Comparison of ENCODE assay signal across 8 cellular contexts in the genomic region with DNA sequence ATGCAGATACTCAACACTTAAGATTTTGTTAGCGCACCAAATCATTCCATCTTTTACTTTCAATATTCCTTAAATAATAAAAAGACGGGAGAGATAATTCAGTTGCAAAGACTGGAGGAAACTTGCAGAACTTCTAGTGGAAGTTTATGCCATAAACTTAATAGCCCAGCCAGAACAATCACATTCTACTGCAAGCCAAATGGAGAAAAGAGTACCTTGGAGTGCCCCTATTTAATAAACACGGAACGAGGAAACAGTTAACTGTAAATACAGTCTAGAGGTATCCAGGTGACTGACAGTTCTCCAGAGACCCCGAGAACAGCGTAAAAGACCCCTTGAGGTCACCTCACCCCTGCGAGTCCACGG. TPM values are rescaled to one million over a fixed set of nuclear protein-coding genes. Genes with fewer than 3 reads are reported as not detected.
DNase-seq lines count a peak whose midpoint lies in the region; ATAC-seq and TF ChIP-seq lines count a peak whose summit lies in the region.

No MANE protein-coding gene starts in this region.

- peak overlapping the region; percentile 97 for H2AK5ac ChIP-seq in IMR-90 (ENCODE audit: low read depth, low read length)

- H3K56ac ChIP-seq in IMR-90 (ENCODE audit: extremely low read depth, insufficient read depth, low read length): peak overlapping the region; percentile 96

- peak overlapping the region; percentile 74 to 94 (median 82) for H3K4me3 ChIP-seq in BLaER1 treated with 17β-estradiol and CSF1 and Interleukin-3, amounts not matched to agents 10 nM and 100 nM
- peak overlapping the region; percentile 91 for H3K4me3 ChIP-seq in IMR-90 (ENCODE audit: insufficient read depth, low read depth, low read length)
- H3K4me3 ChIP-seq in muscle layer of duodenum (ENCODE audit: low read depth in 1 of 2, low read length in 2 of 2): peak overlapping the region; percentile 94 to 95

- H4K20me1 ChIP-seq in BLaER1 treated with 17β-estradiol and CSF1 and Interleukin-3, amounts not matched to agents 10 nM and 100 nM: peaks cover 0 to 15% (median 0%) of the 10 kb centered on the region in 11 experiments; a peak in 3 of 22 replicates
- peaks cover 5% of the 10 kb centered on the region; the same call in 1 of the 2 replicates for H4K20me1 ChIP-seq in IMR-90 (ENCODE audit: insufficient read depth, low read length)

- CTCF ChIA-PET in IMR-90 (lab: Yijun Ruan, JAX): no interaction called here

- H2BK5ac ChIP-seq in IMR-90 (ENCODE audit: low read depth, low read length, poor library complexity, severe bottlenecking): peak overlapping the region; percentile 87

- H3K9me3 ChIP-seq in BLaER1 treated with 17β-estradiol and CSF1 and Interleukin-3, amounts not matched to agents 10 nM and 100 nM (replicated peaks in 1 of 11): peaks cover 0 to 15% (median 8%) of the 10 kb centered on the region in 11 experiments; a peak in 12 of 22 replicates
- no peaks in the 10 kb centered on the region for H3K9me3 ChIP-seq in IMR-90 (ENCODE audit: control insufficient read depth, insufficient read depth, low read length)
- H3K9me3 ChIP-seq in muscle layer of duodenum (ENCODE audit: control insufficient read depth in 1 of 2, low read length in 2 of 2): no peaks in the 10 kb centered on the region

- dilution Hi-C loops in IMR-90 (cut with HindIII; ENCODE audit: low sequenced_read_pairs, unreplicated experiment): no loop called here

- peak overlapping the region; percentile 94 for H4K5ac ChIP-seq in IMR-90 (ENCODE audit: low read depth, low read length)

- BruUV-seq in IMR-90 (replicated peaks; lab: Mats Ljungman, UMichigan): no TSS peak

- in situ Hi-C loops in IMR-90 (cut with MboI; ENCODE audit: low sequenced_read_pairs): loop anchor here (25.0 kb wide), 1 partner anchor 1978 kb away; the partner anchor contains the start of gene TFAP2A

- peak overlapping the region; percentile 86 for H3K18ac ChIP-seq in IMR-90 (ENCODE audit: low read depth, low read length)

- 0% methylated on average over 3 of the region's 8 CpGs; no CpG with 5 or more reads in 1 of the 2 experiments for WGBS in IMR-90 (ENCODE audit: extremely low coverage in 2 of 2, insufficient read length in 1 of 2), 2 experiments

- TF ChIP-seq RAD21 in IMR-90 (IDR thresholded peaks at IDR 0.05; ENCODE audit: low read length): no peak

- H3K9ac ChIP-seq in BLaER1 treated with 17β-estradiol and CSF1 and Interleukin-3, amounts not matched to agents 10 nM and 100 nM: peak overlapping the region; percentile 86 to 97 (median 91)
- peak overlapping the region; percentile 94 for H3K9ac ChIP-seq in IMR-90 (ENCODE audit: low read depth, low read length)

- POLR2A ChIA-PET in IMR-90 (lab: Charles Lee; ENCODE audit: unreplicated experiment): no interaction called here

- no peak overlapping the region for H2BK15ac ChIP-seq in IMR-90 (ENCODE audit: low read depth, low read length)

- peak overlapping the region; percentile 100 for H3K23ac ChIP-seq in IMR-90 (ENCODE audit: low read depth, low read length)

- H3K4me2 ChIP-seq in BLaER1 treated with 17β-estradiol and CSF1 and Interleukin-3, amounts not matched to agents 10 nM and 100 nM: peak overlapping the region; percentile 71 to 87 (median 76)
- peak overlapping the region; percentile 96 for H3K4me2 ChIP-seq in IMR-90 (ENCODE audit: low read depth, low read length)

- peak overlapping the region; percentile 99 for H2AFZ ChIP-seq in IMR-90 (replicated peaks; ENCODE audit: low read length, poor library complexity)

- H3K14ac ChIP-seq in IMR-90 (replicated peaks; ENCODE audit: low read depth, low read length): peak overlapping the region; percentile 100

- peak overlapping the region; percentile 86 to 98 (median 93) for H3K27ac ChIP-seq in BLaER1 treated with 17β-estradiol and CSF1 and Interleukin-3, amounts not matched to agents 10 nM and 100 nM
- H3K27ac ChIP-seq in IMR-90 (ENCODE audit: insufficient read depth, low read length) (peak overlapping the region; percentile 94), cingulate gyrus (ENCODE audit: low read depth, low read length) (peak overlapping the region; percentile 21), muscle layer of duodenum (ENCODE audit: low read length) (peak overlapping the region; percentile 96)

- H4K91ac ChIP-seq in IMR-90 (ENCODE audit: insufficient read depth, low read depth, low read length): peak overlapping the region; percentile 96

- H4K8ac ChIP-seq in IMR-90 (ENCODE audit: low read depth in 2 of 2, low read length in 2 of 2): peak overlapping the region; percentile 99 to 100

- peaks cover 0 to 30% (median 9%) of the 10 kb centered on the region in 11 experiments; a peak in 17 of 22 replicates for H3K36me3 ChIP-seq in BLaER1 treated with 17β-estradiol and CSF1 and Interleukin-3, amounts not matched to agents 10 nM and 100 nM
- H3K36me3 ChIP-seq in IMR-90 (ENCODE audit: control insufficient read depth, insufficient read depth, low read length): peaks cover 3% of the 10 kb centered on the region; the same call in 1 of the 2 replicates
- H3K36me3 ChIP-seq in muscle layer of duodenum (ENCODE audit: control insufficient read depth in 1 of 2, insufficient read depth in 2 of 2, low read length in 2 of 2): peaks cover 0 to 6% of the 10 kb centered on the region in 2 donors

- no peaks in the 10 kb centered on the region for H3K27me3 ChIP-seq in BLaER1 treated with 17β-estradiol and CSF1 and Interleukin-3, amounts not matched to agents 10 nM and 100 nM
- H3K27me3 ChIP-seq in IMR-90 (ENCODE audit: control insufficient read depth, insufficient read depth, low read length) (no peaks in the 10 kb centered on the region), muscle layer of duodenum (ENCODE audit: low read depth, low read length) (no peaks in the 10 kb centered on the region)

- peak overlapping the region; percentile 70 for H2BK120ac ChIP-seq in IMR-90 (ENCODE audit: low read depth, low read length)

- intact Hi-C loops in IMR-90 (cut with micrococcal nuclease) (no loop called here), head of caudate nucleus (cut with DNase I) (loop anchor here (10.0 kb wide), 1 partner anchor 330 kb away; the partner anchor contains the start of gene EEF1E1)

- TF ChIP-seq CTCF in IMR-90 (conservative IDR thresholded peaks at IDR 0.05; ENCODE audit: low read depth, low read length): no peak

- no peaks in the 10 kb centered on the region for H3K9me1 ChIP-seq in IMR-90 (ENCODE audit: insufficient read depth, low read length)

- peak overlapping the region; percentile 98 for H2AK9ac ChIP-seq in IMR-90 (replicated peaks; ENCODE audit: low read depth, low read length, poor library complexity)

- DNase-seq in IMR-90: no peak
- DNase-seq in OCI-M1 (lab: John Stamatoyannopoulos, UW): no peak
- no peak for DNase-seq in GM19240 (ENCODE audit: insufficient read length, low spot score)
- no peak for DNase-seq in head of caudate nucleus

- peaks cover 15 to 33% of the 10 kb centered on the region in 2 experiments; a peak in 3 of 4 replicates for H3K79me1 ChIP-seq in IMR-90 (ENCODE audit: low read depth in 1 of 2, low read length in 2 of 2)

- no peak overlapping the region for H2BK20ac ChIP-seq in IMR-90 (ENCODE audit: low read depth, low read length)

- peaks cover 19 to 32% (median 25%) of the 10 kb centered on the region in 10 experiments; a peak in 19 of 20 replicates for H3K4me1 ChIP-seq in BLaER1 treated with 17β-estradiol and CSF1 and Interleukin-3, amounts not matched to agents 10 nM and 100 nM
- peaks cover 11% of the 10 kb centered on the region; the same call in 1 of the 2 replicates for H3K4me1 ChIP-seq in IMR-90 (ENCODE audit: control insufficient read depth, insufficient read depth, low read length)
- peaks cover 9 to 19% of the 10 kb centered on the region in 2 donors for H3K4me1 ChIP-seq in muscle layer of duodenum (ENCODE audit: control insufficient read depth in 1 of 2, insufficient read depth in 2 of 2, low read length in 2 of 2)

- H3K4ac ChIP-seq in IMR-90 (ENCODE audit: low read depth, low read length): peak overlapping the region; percentile 99

- peak; percentile 17 for ATAC-seq in GM19455 (IDR thresholded peaks at IDR 0.05; ENCODE audit: unreplicated experiment)
- ATAC-seq in IMR-90 (ENCODE audit: low read depth): no peak

- no peak for TF ChIP-seq POLR2A in IMR-90 (IDR thresholded peaks at IDR 0.05; ENCODE audit: low read depth, low read length)

TF ChIP-seq in IMR-90, 13 proteins besides CTCF, POLR2A, EP300 and RAD21 (continues in another document):
- TF ChIP-seq NFE2L2 (IDR thresholded peaks at IDR 0.05; ENCODE audit: low read depth, low read length) (no peak), MAZ (IDR thresholded peaks at IDR 0.05; ENCODE audit: borderline replicate concordance, low read depth, low read length) (no peak), MXI1 (IDR thresholded peaks at IDR 0.05; ENCODE audit: borderline replicate concordance, low read depth, low read length) (no peak), FOS (IDR thresholded peaks at IDR 0.05; ENCODE audit: low read depth, low read length) (no peak), MAFK (IDR thresholded peaks at IDR 0.05; ENCODE audit: low read depth, low read length) (no peak), BHLHE40 (IDR thresholded peaks at IDR 0.05; ENCODE audit: low read depth, low read length) (no peak), SMC3 (IDR thresholded peaks at IDR 0.05; ENCODE audit: low read depth, low read length) (no peak), RFX5 (IDR thresholded peaks at IDR 0.05; ENCODE audit: low read depth, low read length) (no peak), CHD1 (IDR thresholded peaks at IDR 0.05; ENCODE audit: low read depth, low read length) (no peak), CEBPB (IDR thresholded peaks at IDR 0.05; ENCODE audit: low read depth, low read length) (no peak), RCOR1 (IDR thresholded peaks at IDR 0.05; ENCODE audit: insufficient replicate concordance, low read length) (no peak)
- TF ChIP-seq, protein P1, sequence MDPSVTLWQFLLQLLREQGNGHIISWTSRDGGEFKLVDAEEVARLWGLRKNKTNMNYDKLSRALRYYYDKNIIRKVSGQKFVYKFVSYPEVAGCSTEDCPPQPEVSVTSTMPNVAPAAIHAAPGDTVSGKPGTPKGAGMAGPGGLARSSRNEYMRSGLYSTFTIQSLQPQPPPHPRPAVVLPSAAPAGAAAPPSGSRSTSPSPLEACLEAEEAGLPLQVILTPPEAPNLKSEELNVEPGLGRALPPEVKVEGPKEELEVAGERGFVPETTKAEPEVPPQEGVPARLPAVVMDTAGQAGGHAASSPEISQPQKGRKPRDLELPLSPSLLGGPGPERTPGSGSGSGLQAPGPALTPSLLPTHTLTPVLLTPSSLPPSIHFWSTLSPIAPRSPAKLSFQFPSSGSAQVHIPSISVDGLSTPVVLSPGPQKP (IDR thresholded peaks at IDR 0.05; ENCODE audit: borderline replicate concordance, low read depth, low read length): no peak

RNA-seq across cellular contexts. Expression of gene SLC35B3, which starts 0.6 kb away (rescaled TPM):
- 19.0 and 33.9 TPM in 2 replicates for total RNA-seq in IMR-90 (2012; rRNA removed)
- 15.9 and 21.1 TPM in 2 replicates for polyA plus RNA-seq in IMR-90 (2012; rRNA removed)
- 3.6 and 4.1 TPM in 2 replicates for polyA plus RNA-seq in IMR-90 (2012; cell fraction: cytosol; rRNA removed)
- polyA plus RNA-seq in IMR-90 (2012; cell fraction: nucleus; rRNA removed; ENCODE audit: low replicate concordance): 2.4 and 20.8 TPM in 2 replicates

Comparison
In these comparisons a context has a peak if more than half of its experiments do, and no peak if none do; other contexts are left out.
1. H3K27ac ChIP-seq: peak in every context shown above with its lines; median percentile 96 in muscle layer of duodenum; 94 in IMR-90; 93 in BLaER1 treated with 17β-estradiol and CSF1 and Interleukin-3, amounts not matched to agents 10 nM and 100 nM; 21 in cingulate gyrus.